ENCODE assay signal across 14 cellular contexts in genomic region chr15:89500397-89501270, GRCh38. TPM values are rescaled to one million over a fixed set of nuclear protein-coding genes. Genes with fewer than 3 reads are reported as not detected.
A peak's percentile ranks its signal among the peaks of the same experiment; 100 is the strongest.
DNase-seq lines count a peak whose midpoint lies in the region; ATAC-seq, FAIRE-seq and TF ChIP-seq lines count a peak whose summit lies in the region.
"Had no signal": no experiment of that assay in that cellular context is flagged by ENCODE, and none has a peak within 500 bp of the region (broad histone marks: within the 10 kb centered on the region; RNA-seq: fewer than 3 reads in every experiment).

No MANE protein-coding gene starts in this region.

- TF ChIP-seq POLR2A in HCT116 (IDR thresholded peaks at IDR 0.05; ENCODE audit: borderline replicate concordance, extremely low read depth, insufficient read depth, insufficient read length), result no peak

- no TSS peak for BruUV-seq in HCT116 (replicated peaks; lab: Mats Ljungman, UMichigan)

- H4K20me1 ChIP-seq in DND-41 (ENCODE audit: insufficient read depth, low read length) (no peaks in the 10 kb centered on the region), HCT116 (ENCODE audit: insufficient read depth) (no peaks in the 10 kb centered on the region), astrocyte (ENCODE audit: insufficient read depth, low read length) (peaks cover 3% of the 10 kb centered on the region)

- TF ChIP-seq CTCF in DND-41 (IDR thresholded peaks at IDR 0.05; ENCODE audit: borderline replicate concordance, extremely low read depth, low read length, poor library complexity, severe bottlenecking) (peak; percentile 51), HCT116 (IDR thresholded peaks at IDR 0.05 in 2 of 3, conservative IDR thresholded peaks at IDR 0.05 in 1 of 3; ENCODE audit: borderline replicate concordance in 1 of 3, insufficient read depth in 1 of 3, low read depth in 2 of 3, low read length in 2 of 3) (peak; percentile 28 to 68 (median 65); a peak in 4 of 6 replicates), astrocyte (IDR thresholded peaks at IDR 0.05; ENCODE audit: insufficient read depth, low read depth, low read length) (peak; percentile 22)

- TF ChIP-seq RAD21 in HCT116 (IDR thresholded peaks at IDR 0.05; ENCODE audit: low read depth), result peak; percentile 42

- CTCF ChIA-PET in HCT116 (lab: Charles Lee), result interaction anchor here (1.5 kb wide), 1 partner anchor 54 kb away, joined by 3 read pairs; no protein-coding TSS in a partner anchor

- POLR2A ChIA-PET in HCT116 (lab: Charles Lee), result no interaction called here

- no peaks in the 10 kb centered on the region for H3K9me3 ChIP-seq in DND-41 (ENCODE audit: insufficient read depth, low read length, severe bottlenecking)
- H3K9me3 ChIP-seq in HCT116 (ENCODE audit: control insufficient read depth in 1 of 2, insufficient read depth in 1 of 2, low read depth in 1 of 2, low read length in 2 of 2), result no peaks in the 10 kb centered on the region
- H3K9me3 ChIP-seq in astrocyte (ENCODE audit: insufficient read depth, low read depth, low read length), result no peaks in the 10 kb centered on the region
- H3K9me3 ChIP-seq: uterus had no signal

- RAD21 ChIA-PET in HCT116 (lab: Charles Lee; ENCODE audit: low non-redundant PET in 1 of 2, low total read pairs in 2 of 2, uncharacterized antibody in 2 of 2, unreplicated experiment in 2 of 2), result no interaction called here

- H3K4me1 ChIP-seq in DND-41 (ENCODE audit: insufficient read depth, low read length), result no peaks in the 10 kb centered on the region
- H3K4me1 ChIP-seq in HCT116 (ENCODE audit: control insufficient read depth in 1 of 2, insufficient read depth in 2 of 2, low read length in 2 of 2), result peaks cover 4 to 20% of the 10 kb centered on the region in 2 experiments
- peaks cover 7% of the 10 kb centered on the region for H3K4me1 ChIP-seq in astrocyte (ENCODE audit: insufficient read depth, low read length)
- H3K4me1 ChIP-seq: uterus had no signal

- no peaks in the 10 kb centered on the region for H3K9me2 ChIP-seq in HCT116 (ENCODE audit: insufficient read depth)

- H2AFZ ChIP-seq in DND-41 (ENCODE audit: low read depth, low read length) (no peak overlapping the region), HCT116 (ENCODE audit: low read depth, low read length, poor library complexity, severe bottlenecking) (no peak overlapping the region), astrocyte (ENCODE audit: low read depth, low read length) (no peak overlapping the region)

- no peak for DNase-seq in DND-41
- DNase-seq in HCT116 (ENCODE audit: low read depth, low spot score), result no peak
- no peak for DNase-seq in astrocyte (ENCODE audit: low read depth)
- DNase-seq in left lobe of liver (ENCODE audit: low spot score), result peak; percentile 31
- DNase-seq in KG1 (lab: John Stamatoyannopoulos, UW), result no peak
- DNase-seq in DMS153 treated with DMSO at 0.1 percent for 48 hours (lab: John Stamatoyannopoulos, UW; ENCODE audit: unreplicated experiment), result no peak
- DNase-seq in NCI-H510A (lab: John Stamatoyannopoulos, UW), result no peak
- DNase-seq: anterior cingulate cortex, retina, uterus had no signal

- H3K9ac ChIP-seq in DND-41 (ENCODE audit: low read depth, low read length) (no peak overlapping the region), HCT116 (ENCODE audit: low read length) (no peak overlapping the region), astrocyte (ENCODE audit: low read length) (no peak overlapping the region)

- no peaks in the 10 kb centered on the region for H3K36me3 ChIP-seq in DND-41 (ENCODE audit: insufficient read depth, low read length)
- no peaks in the 10 kb centered on the region for H3K36me3 ChIP-seq in HCT116 (ENCODE audit: control insufficient read depth in 1 of 2, insufficient read depth in 2 of 2, low read length in 2 of 2)
- H3K36me3 ChIP-seq in astrocyte (ENCODE audit: insufficient read depth, low read length), result no peaks in the 10 kb centered on the region
- H3K36me3 ChIP-seq: uterus had no signal

- H3K4me3 ChIP-seq in DND-41 (ENCODE audit: low read depth in 1 of 2, low read length in 2 of 2), result no peak overlapping the region
- no peak overlapping the region for H3K4me3 ChIP-seq in HCT116 (replicated peaks in 1 of 2; ENCODE audit: low read depth in 1 of 2, low read length in 2 of 2)
- H3K4me3 ChIP-seq in astrocyte (ENCODE audit: insufficient read depth, low read depth, low read length), result no peak overlapping the region
- H3K4me3 ChIP-seq: uterus had no signal

- H3K4me3 Mint-ChIP-seq in astrocyte (ENCODE audit: unreplicated experiment), result no peak overlapping the region

- intact Hi-C loops in HCT116 (cut with micrococcal nuclease), result no loop called here

- H3K4me2 ChIP-seq in DND-41 (ENCODE audit: insufficient read depth, low read length) (no peak overlapping the region), HCT116 (ENCODE audit: low read length) (no peak overlapping the region), astrocyte (ENCODE audit: low read length) (no peak overlapping the region)

- no peaks in the 10 kb centered on the region for H3K36me3 Mint-ChIP-seq in astrocyte (ENCODE audit: low read depth, unreplicated experiment)

- H3K27ac ChIP-seq in DND-41 (ENCODE audit: low read length), result no peak overlapping the region
- no peak overlapping the region for H3K27ac ChIP-seq in HCT116 (ENCODE audit: low read depth, low read length)
- H3K27ac ChIP-seq in astrocyte (ENCODE audit: low read depth, low read length), result no peak overlapping the region
- H3K27ac ChIP-seq: uterus had no signal

- peaks cover 69% of the 10 kb centered on the region for H3K27me3 Mint-ChIP-seq in astrocyte (ENCODE audit: low read depth, unreplicated experiment)

- FAIRE-seq in astrocyte (lab: Jason Lieb, UNC), result no peak

- no peaks in the 10 kb centered on the region for H3K4me1 Mint-ChIP-seq in astrocyte (ENCODE audit: low read depth, unreplicated experiment)

- H3K9me3 Mint-ChIP-seq in astrocyte (ENCODE audit: unreplicated experiment), result peaks cover 5% of the 10 kb centered on the region

- H3K79me2 ChIP-seq in DND-41 (ENCODE audit: insufficient read depth, low read length) (no peaks in the 10 kb centered on the region), HCT116 (ENCODE audit: insufficient read depth, low read length) (no peaks in the 10 kb centered on the region), astrocyte (ENCODE audit: insufficient read depth, low read length) (no peaks in the 10 kb centered on the region)

- H3K27ac Mint-ChIP-seq in astrocyte (ENCODE audit: unreplicated experiment), result no peak overlapping the region

- ATAC-seq in DND-41 (ENCODE audit: insufficient read depth, low read depth) (no peak), HCT116 (peak; percentile 80), left lobe of liver (no peak), HG03095 (IDR thresholded peaks at IDR 0.05; ENCODE audit: unreplicated experiment) (no peak)

- peaks cover 9% of the 10 kb centered on the region for H3K27me3 ChIP-seq in DND-41 (ENCODE audit: insufficient read depth, low read length, poor library complexity)
- H3K27me3 ChIP-seq in HCT116 (ENCODE audit: insufficient read depth, low read length), result no peaks in the 10 kb centered on the region
- peaks cover 11% of the 10 kb centered on the region for H3K27me3 ChIP-seq in astrocyte (ENCODE audit: insufficient read depth, low read length)

TF ChIP-seq in HCT116, 20 proteins besides CTCF, POLR2A, EP300 and RAD21:
- TF ChIP-seq TCF7L2 (IDR thresholded peaks at IDR 0.05; ENCODE audit: borderline replicate concordance, extremely low read depth, insufficient read depth, insufficient read length) (no peak), ZNF274 (IDR thresholded peaks at IDR 0.05; ENCODE audit: low read depth, low read length) (no peak), SP1 (IDR thresholded peaks at IDR 0.05; ENCODE audit: low read depth) (no peak), ELF1 (IDR thresholded peaks at IDR 0.05; ENCODE audit: borderline replicate concordance, low read depth) (no peak), YY1 (IDR thresholded peaks at IDR 0.05; ENCODE audit: extremely low read depth, insufficient replicate concordance, low read depth, low read length) (no peak), ATF3 (IDR thresholded peaks at IDR 0.05) (no peak), MAX (IDR thresholded peaks at IDR 0.05) (no peak), ZBTB33 (IDR thresholded peaks at IDR 0.05; ENCODE audit: extremely low read depth, insufficient replicate concordance, low read length) (no peak), FOSL1 (IDR thresholded peaks at IDR 0.05; ENCODE audit: low read depth) (no peak), ZFX (IDR thresholded peaks at IDR 0.05) (no peak), EZH2phosphoT487 (IDR thresholded peaks at IDR 0.05; ENCODE audit: borderline replicate concordance) (no peak), EZH2 (IDR thresholded peaks at IDR 0.05) (no peak)

RNA-seq across cellular contexts. Expression of gene RHCG, which starts 4.3 kb away (rescaled TPM):
- total RNA-seq in HCT116 (2021; ENCODE audit: unreplicated experiment), result not detected
- not detected in 2 replicates for polyA plus RNA-seq in HCT116 (2012)
- total RNA-seq in astrocyte, result 0.18 TPM in 1 of 2 replicates, not detected in the other
- total RNA-seq in left lobe of liver, result 0.15 TPM
- total RNA-seq: activated CD8-positive, alpha-beta memory T cell treated with anti-CD3 and anti-CD28 coated beads for 36 hours; HT1080; lung microvascular endothelial cell had no signal
